ENCODE assay signal across 10 cellular contexts in the genomic region with DNA sequence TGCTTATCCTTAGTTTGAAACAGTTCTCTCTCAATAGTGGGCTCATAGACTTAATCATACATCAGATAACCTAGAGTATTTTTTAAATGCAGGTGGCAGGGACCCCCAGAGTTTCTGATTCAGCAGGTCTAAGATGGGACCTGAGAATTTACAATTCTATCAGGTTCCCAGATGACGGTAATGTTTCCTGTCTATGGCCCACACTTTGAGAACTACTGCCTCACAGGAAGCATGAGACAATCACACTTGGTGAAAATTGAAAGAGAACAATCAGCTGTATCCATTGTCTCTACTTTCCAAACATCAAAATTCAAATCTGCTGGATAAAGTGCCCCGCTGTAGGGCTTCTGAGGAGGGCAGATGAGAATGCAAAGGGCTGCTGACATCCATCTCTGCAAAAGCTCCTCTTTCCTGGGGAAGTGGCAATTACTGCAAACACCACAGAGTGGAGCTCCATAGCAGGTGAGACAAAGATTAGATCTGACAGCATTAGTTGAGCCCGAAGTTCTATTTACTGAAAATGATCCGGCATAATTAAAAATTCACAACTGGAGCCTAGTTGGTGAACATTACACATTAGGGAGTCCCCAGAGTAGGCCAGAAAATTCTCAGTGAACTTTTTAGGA.
DNase-seq lines count a peak whose midpoint lies in the region; ATAC-seq and TF ChIP-seq lines count a peak whose summit lies in the region.
"Had no signal": no experiment of that assay in that cellular context is flagged by ENCODE, and none has a peak within 500 bp of the region (broad histone marks: within the 10 kb centered on the region; RNA-seq: fewer than 3 reads in every experiment).

No MANE protein-coding gene starts in this region.

- H3K36me3 Mint-ChIP-seq in activated CD4-positive, alpha-beta memory T cell treated with anti-CD3 and anti-CD28 coated beads, Interleukin-2, amount 10 ng/mL, durations not matched to agents 7 days and 5 days (ENCODE audit: low read depth): no peaks in the 10 kb centered on the region
- peaks cover 1% of the 10 kb centered on the region for H3K36me3 Mint-ChIP-seq in activated CD4-positive, alpha-beta memory T cell treated with anti-CD3 and anti-CD28 coated beads for 36 hours
- no peaks in the 10 kb centered on the region for H3K36me3 Mint-ChIP-seq in stimulated activated effector memory CD8-positive, alpha-beta T cell treated with anti-CD3 and anti-CD28 coated beads, Interleukin-12 subunit alpha, Interleukin-12 subunit beta, amount 100 ng/mL, for 72 hours

- intact Hi-C loops in activated CD4-positive, alpha-beta memory T cell treated with anti-CD3 and anti-CD28 coated beads for 36 hours (cut with micrococcal nuclease): loop anchor here (1.0 to 2.0 kb wide), 2 partner anchors 62 to 99 kb away; no protein-coding TSS in a partner anchor

- H3K9me3 Mint-ChIP-seq in activated CD4-positive, alpha-beta memory T cell treated with anti-CD3 and anti-CD28 coated beads, Interleukin-2, amount 10 ng/mL, durations not matched to agents 7 days and 5 days: no peaks in the 10 kb centered on the region
- H3K9me3 Mint-ChIP-seq in activated CD4-positive, alpha-beta memory T cell treated with anti-CD3 and anti-CD28 coated beads for 36 hours: peaks cover 7% of the 10 kb centered on the region
- peaks cover 7% of the 10 kb centered on the region for H3K9me3 Mint-ChIP-seq in stimulated activated effector memory CD8-positive, alpha-beta T cell treated with anti-CD3 and anti-CD28 coated beads, Interleukin-12 subunit alpha, Interleukin-12 subunit beta, amount 100 ng/mL, for 72 hours

- H3K4me1 Mint-ChIP-seq in activated CD4-positive, alpha-beta memory T cell treated with anti-CD3 and anti-CD28 coated beads, Interleukin-2, amount 10 ng/mL, durations not matched to agents 7 days and 5 days: peaks cover 11% of the 10 kb centered on the region
- H3K4me1 Mint-ChIP-seq in activated CD4-positive, alpha-beta memory T cell treated with anti-CD3 and anti-CD28 coated beads for 36 hours (ENCODE audit: low read depth): peaks cover 8% of the 10 kb centered on the region
- H3K4me1 Mint-ChIP-seq in stimulated activated effector memory CD8-positive, alpha-beta T cell treated with anti-CD3 and anti-CD28 coated beads, Interleukin-12 subunit alpha, Interleukin-12 subunit beta, amount 100 ng/mL, for 72 hours: peaks cover 9% of the 10 kb centered on the region
- H3K4me1 Mint-ChIP-seq: B cell had no signal

- no peak for DNase-seq in activated CD4-positive, alpha-beta memory T cell treated with anti-CD3 and anti-CD28 coated beads, Interleukin-2, amount 10 ng/mL, durations not matched to agents 7 days and 5 days
- DNase-seq in activated CD4-positive, alpha-beta memory T cell treated with anti-CD3 and anti-CD28 coated beads for 36 hours: no peak
- DNase-seq in NCI-H748 (lab: John Stamatoyannopoulos, UW; ENCODE audit: unreplicated experiment) (peak; percentile 41), globus pallidus (ENCODE audit: low spot score) (peak; percentile 3), GM20000 (ENCODE audit: low spot score) (no peak)
- peak in 1 of 2 donors; percentile 45 for DNase-seq in stimulated activated effector memory CD8-positive, alpha-beta T cell treated with anti-CD3 and anti-CD28 coated beads, Interleukin-12 subunit alpha, Interleukin-12 subunit beta, amount 100 ng/mL, for 72 hours (ENCODE audit: low spot score in 2 of 2)
- no peak for DNase-seq in stimulated activated naive CD4-positive, alpha-beta T cell treated with Interleukin-2 at 50 U/mL for 16 hours (lab: John Stamatoyannopoulos, UW)
- DNase-seq: NCI-H1105 had no signal

- POLR2A ChIA-PET in activated CD4-positive, alpha-beta memory T cell treated with anti-CD3 and anti-CD28 coated beads, Interleukin-2, amount 10 ng/mL, durations not matched to agents 7 days and 5 days (lab: Charles Lee): interaction anchor here (1.2 kb wide), 1 partner anchor 12 kb away, joined by 3 read pairs; no protein-coding TSS in a partner anchor
- POLR2A ChIA-PET in activated CD4-positive, alpha-beta memory T cell treated with anti-CD3 and anti-CD28 coated beads for 36 hours (lab: Charles Lee): interaction anchor here (1.1 kb wide), 1 partner anchor 99 kb away, joined by 5 read pairs; no protein-coding TSS in a partner anchor

- ATAC-seq in stimulated activated effector memory CD8-positive, alpha-beta T cell treated with anti-CD3 and anti-CD28 coated beads, Interleukin-12 subunit alpha, Interleukin-12 subunit beta, amount 100 ng/mL, for 72 hours: peak; percentile 38
- no peak for ATAC-seq in HG02798 (IDR thresholded peaks at IDR 0.05; ENCODE audit: poor library complexity, unreplicated experiment)

- H3K4me3 Mint-ChIP-seq in activated CD4-positive, alpha-beta memory T cell treated with anti-CD3 and anti-CD28 coated beads, Interleukin-2, amount 10 ng/mL, durations not matched to agents 7 days and 5 days: peak overlapping the region; percentile 4
- H3K4me3 Mint-ChIP-seq in activated CD4-positive, alpha-beta memory T cell treated with anti-CD3 and anti-CD28 coated beads for 36 hours: no peak overlapping the region
- H3K4me3 Mint-ChIP-seq in stimulated activated effector memory CD8-positive, alpha-beta T cell treated with anti-CD3 and anti-CD28 coated beads, Interleukin-12 subunit alpha, Interleukin-12 subunit beta, amount 100 ng/mL, for 72 hours: peak overlapping the region; percentile 48
- H3K4me3 Mint-ChIP-seq: B cell had no signal

- CTCF ChIA-PET in activated CD4-positive, alpha-beta memory T cell treated with anti-CD3 and anti-CD28 coated beads, Interleukin-2, amount 10 ng/mL, durations not matched to agents 7 days and 5 days (lab: Charles Lee): no interaction called here
- CTCF ChIA-PET in activated CD4-positive, alpha-beta memory T cell treated with anti-CD3 and anti-CD28 coated beads for 36 hours (lab: Charles Lee): interaction anchor here (0.7 kb wide), 1 partner anchor 9 kb away, joined by 3 read pairs; no protein-coding TSS in a partner anchor

- H3K27me3 Mint-ChIP-seq in activated CD4-positive, alpha-beta memory T cell treated with anti-CD3 and anti-CD28 coated beads, Interleukin-2, amount 10 ng/mL, durations not matched to agents 7 days and 5 days: no peaks in the 10 kb centered on the region
- H3K27me3 Mint-ChIP-seq in activated CD4-positive, alpha-beta memory T cell treated with anti-CD3 and anti-CD28 coated beads for 36 hours: no peaks in the 10 kb centered on the region

- no peak for TF ChIP-seq CTCF in GM20000 (IDR thresholded peaks at IDR 0.05; ENCODE audit: extremely low read depth, missing control alignments)

- peak overlapping the region; percentile 27 for H3K27ac Mint-ChIP-seq in activated CD4-positive, alpha-beta memory T cell treated with anti-CD3 and anti-CD28 coated beads, Interleukin-2, amount 10 ng/mL, durations not matched to agents 7 days and 5 days
- H3K27ac Mint-ChIP-seq in activated CD4-positive, alpha-beta memory T cell treated with anti-CD3 and anti-CD28 coated beads for 36 hours: no peak overlapping the region
- H3K27ac Mint-ChIP-seq in stimulated activated effector memory CD8-positive, alpha-beta T cell treated with anti-CD3 and anti-CD28 coated beads, Interleukin-12 subunit alpha, Interleukin-12 subunit beta, amount 100 ng/mL, for 72 hours: peak overlapping the region; percentile 74
- H3K27ac Mint-ChIP-seq: B cell had no signal

Comparison
In these comparisons a context has a peak if more than half of its experiments do, and no peak if none do; other contexts are left out.
1. DNase-seq: peak in NCI-H748 (single experiment) and globus pallidus (single experiment); none in activated CD4-positive, alpha-beta memory T cell treated with anti-CD3 and anti-CD28 coated beads, Interleukin-2, amount 10 ng/mL, durations not matched to agents 7 days and 5 days (single experiment), activated CD4-positive, alpha-beta memory T cell treated with anti-CD3 and anti-CD28 coated beads for 36 hours (single experiment), GM20000 (single experiment) and stimulated activated naive CD4-positive, alpha-beta T cell treated with Interleukin-2 at 50 U/mL for 16 hours (single experiment).